Comparison of ENCODE assay signal across 9 cellular contexts in the genomic region with DNA sequence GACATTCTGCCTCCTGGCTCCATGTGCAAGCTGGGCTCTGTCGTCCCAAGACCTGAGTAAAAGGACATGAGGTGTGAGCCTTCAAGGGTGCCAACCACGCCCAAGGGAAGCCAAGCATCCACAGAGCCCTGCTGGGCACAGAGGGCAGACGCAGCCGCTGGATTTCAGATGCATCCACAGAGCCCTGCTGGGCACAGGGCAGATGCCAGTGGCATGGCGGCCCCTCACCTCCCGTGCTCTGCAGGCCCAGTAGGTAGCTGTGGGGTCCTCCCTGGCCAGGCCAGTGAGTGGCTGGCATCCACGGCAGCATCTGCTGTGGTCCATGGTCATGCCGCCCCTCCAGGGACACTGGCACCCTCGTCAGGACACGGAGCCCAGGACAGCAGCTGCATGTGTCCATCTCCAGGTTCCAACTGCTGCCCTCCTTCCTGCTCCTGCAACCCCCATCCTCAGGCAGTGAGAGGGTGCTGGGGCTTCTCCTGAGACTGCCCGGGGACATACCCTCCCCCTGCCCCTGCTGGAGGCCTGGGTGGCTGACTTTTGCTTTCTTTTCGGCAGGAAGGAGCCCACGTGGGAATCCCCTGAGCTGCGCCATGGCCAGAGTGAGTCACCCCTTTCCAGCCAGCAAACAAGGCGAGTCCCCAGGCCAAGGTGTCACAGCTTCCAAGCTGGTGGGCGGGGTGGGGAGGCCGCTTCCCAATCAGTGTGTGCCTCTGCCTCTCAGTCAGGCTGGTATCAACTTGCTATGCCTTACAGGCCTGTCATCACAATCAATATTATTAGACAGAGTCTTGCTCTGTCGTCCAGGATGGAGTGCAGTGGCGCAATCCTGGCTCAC. TPM values are rescaled to one million over a fixed set of nuclear protein-coding genes. Genes with fewer than 3 reads are reported as not detected.
DNase-seq lines count a peak whose midpoint lies in the region; ATAC-seq, FAIRE-seq and TF ChIP-seq lines count a peak whose summit lies in the region.
"Had no signal": no experiment of that assay in that cellular context is flagged by ENCODE, and none has a peak within 500 bp of the region (broad histone marks: within the 10 kb centered on the region; RNA-seq: fewer than 3 reads in every experiment).

No MANE protein-coding gene starts in this region.

- TF ChIP-seq EP300 in transverse colon (IDR thresholded peaks at IDR 0.05; ENCODE audit: low read depth) = no peak

- H3K9me3 Mint-ChIP-seq in activated CD4-positive, alpha-beta T cell treated with anti-CD3 and anti-CD28 coated beads for 36 hours (ENCODE audit: low read depth) = no peaks in the 10 kb centered on the region
- H3K9me3 Mint-ChIP-seq in natural killer cell = no peaks in the 10 kb centered on the region
- no peaks in the 10 kb centered on the region for H3K9me3 Mint-ChIP-seq in chondrocyte (ENCODE audit: low read depth)

- peak; percentile 69 for ATAC-seq in activated CD4-positive, alpha-beta T cell treated with anti-CD3 and anti-CD28 coated beads for 36 hours
- ATAC-seq in natural killer cell (peak; percentile 57 to 74 (median 60)), HG03457 (IDR thresholded peaks at IDR 0.05; ENCODE audit: unreplicated experiment) (no peak)

- peak; percentile 95 for FAIRE-seq in GM12892 (lab: Jason Lieb, UNC)
- FAIRE-seq: colon had no signal

- peak overlapping the region; percentile 55 to 65 (median 62) for H3K27ac ChIP-seq in transverse colon

- peak overlapping the region; percentile 91 for H3K27ac Mint-ChIP-seq in activated CD4-positive, alpha-beta T cell treated with anti-CD3 and anti-CD28 coated beads for 36 hours
- H3K27ac Mint-ChIP-seq in natural killer cell (peak overlapping the region; percentile 89 to 93), chondrocyte (ENCODE audit: unreplicated experiment) (no peak overlapping the region)

- H3K36me3 Mint-ChIP-seq in activated CD4-positive, alpha-beta T cell treated with anti-CD3 and anti-CD28 coated beads for 36 hours (ENCODE audit: low read depth) = peaks cover 9% of the 10 kb centered on the region
- H3K36me3 Mint-ChIP-seq in natural killer cell (no peaks in the 10 kb centered on the region), chondrocyte (ENCODE audit: low read depth) (no peaks in the 10 kb centered on the region)

- CTCF ChIA-PET in activated CD4-positive, alpha-beta T cell treated with anti-CD3 and anti-CD28 coated beads for 36 hours (lab: Charles Lee) = interaction anchor here (0.7 to 1.9 kb wide), 6 partner anchors 40 to 153 kb away, joined by 3 to 10 read pairs (median 3); a partner anchor contains a TSS

- H3K27me3 ChIP-seq in transverse colon = no peaks in the 10 kb centered on the region

- POLR2A ChIA-PET in activated CD4-positive, alpha-beta T cell treated with anti-CD3 and anti-CD28 coated beads for 36 hours (lab: Charles Lee) = interaction anchor here (0.6 kb wide), 1 partner anchor 581 kb away, joined by 3 read pairs; no protein-coding TSS in a partner anchor

- peak; percentile 52; the same call in 1 of the 2 replicates for TF ChIP-seq POLR2A in GM12892 (IDR thresholded peaks at IDR 0.05; ENCODE audit: low read depth, low read length)
- no peak for TF ChIP-seq POLR2A in transverse colon (IDR thresholded peaks at IDR 0.05)

- no peaks in the 10 kb centered on the region for H3K36me3 ChIP-seq in transverse colon

- peak overlapping the region in 1 of 4 donors; percentile 30 for H3K4me3 ChIP-seq in transverse colon

- H3K4me1 Mint-ChIP-seq in activated CD4-positive, alpha-beta T cell treated with anti-CD3 and anti-CD28 coated beads for 36 hours = peaks cover 46% of the 10 kb centered on the region
- H3K4me1 Mint-ChIP-seq in natural killer cell (peaks cover 12 to 31% of the 10 kb centered on the region in 2 donors), chondrocyte (ENCODE audit: low read depth) (peaks cover 24% of the 10 kb centered on the region)

- H3K4me1 ChIP-seq in transverse colon = peaks cover 0 to 32% (median 24%) of the 10 kb centered on the region in 4 donors

- no peaks in the 10 kb centered on the region for H3K27me3 Mint-ChIP-seq in activated CD4-positive, alpha-beta T cell treated with anti-CD3 and anti-CD28 coated beads for 36 hours
- H3K27me3 Mint-ChIP-seq in natural killer cell (ENCODE audit: low read depth in 2 of 2) (no peaks in the 10 kb centered on the region), chondrocyte (ENCODE audit: low read depth) (no peaks in the 10 kb centered on the region)

- in situ Hi-C loops in transverse colon (cut with MboI; ENCODE audit: low pct_ligation_motif_present in 1 of 4, low pct_unique_long_range_greater_than_20kb in 1 of 4, low sequenced_read_pairs in 3 of 4) = no loop called here

- TF ChIP-seq CTCF in natural killer cell (IDR thresholded peaks at IDR 0.05) = no peak
- peak in 1 of 5 experiments; percentile 41 for TF ChIP-seq CTCF in transverse colon (IDR thresholded peaks at IDR 0.05)
- TF ChIP-seq CTCF in chondrocyte (IDR thresholded peaks at IDR 0.05) = no peak

- H3K4me3 Mint-ChIP-seq in activated CD4-positive, alpha-beta T cell treated with anti-CD3 and anti-CD28 coated beads for 36 hours = peak overlapping the region; percentile 68
- H3K4me3 Mint-ChIP-seq in natural killer cell = peak overlapping the region; percentile 81
- H3K4me3 Mint-ChIP-seq in chondrocyte (ENCODE audit: unreplicated experiment) = no peak overlapping the region

- intact Hi-C loops in activated CD4-positive, alpha-beta T cell treated with anti-CD3 and anti-CD28 coated beads for 36 hours (cut with DNase I, micrococcal nuclease) = loop anchor here (1.0 to 10.0 kb wide), 9 partner anchors 16 to 958 kb away; a partner anchor contains a TSS
- intact Hi-C loops in natural killer cell (cut with micrococcal nuclease) (loop anchor here (1.0 kb wide), 2 partner anchors 16 to 110 kb away; a partner anchor contains a TSS), transverse colon (cut with DNase I; ENCODE audit: low total_unique reads) (no loop called here)

- DNase-seq in GM12892 (ENCODE audit: insufficient read length) (peak; percentile 85), HuH-7 (ENCODE audit: low spot score) (peak; percentile 67), dermis blood vessel endothelial cell (peak; percentile 83), natural killer cell (peak; percentile 86), transverse colon (peak; percentile 72), chondrocyte (ENCODE audit: low spot score) (no peak)
- peak; percentile 97 for DNase-seq in activated CD4-positive, alpha-beta T cell treated with anti-CD3 and anti-CD28 coated beads for 36 hours

- H3K9me3 ChIP-seq in transverse colon = no peaks in the 10 kb centered on the region

- WGBS in transverse colon (ENCODE audit: low coverage in 1 of 2), 2 donors = 36 to 40% methylated on average over 1 to 19 of the region's 19 CpGs

RNA-seq across cellular contexts. Expression of a gene that starts 4.0 kb away (rescaled TPM):
- polyA plus RNA-seq in GM12892 (2012; ENCODE audit: missing spikeins) = 14.3 TPM
- total RNA-seq in activated CD4-positive, alpha-beta T cell treated with anti-CD3 and anti-CD28 coated beads for 36 hours = 10 to 100 TPM; 37.4 to 46.2 TPM
- 20.6 and 24.2 TPM in 2 replicates for total RNA-seq in dermis blood vessel endothelial cell
- total RNA-seq in natural killer cell = 10 to 100 TPM; 17.4 to 35.5 (median 25.0) TPM
- 10 to 100 TPM; 12.5 to 60.6 (median 13.8) TPM for total RNA-seq in transverse colon
- 9.6 to 12.4 TPM (median 10.4 TPM) in 3 replicates for total RNA-seq in chondrocyte

RNA-seq across cellular contexts. Expression of a gene that starts 16.2 kb away (rescaled TPM):
- polyA plus RNA-seq in GM12892 (2012; ENCODE audit: missing spikeins) = 382 TPM
- total RNA-seq in activated CD4-positive, alpha-beta T cell treated with anti-CD3 and anti-CD28 coated beads for 36 hours = 100 to 1,000 TPM; 282 to 320 TPM
- total RNA-seq in dermis blood vessel endothelial cell (309 and 438 TPM in 2 replicates), natural killer cell (100 to 1,000 TPM; 208 to 255 (median 227) TPM), transverse colon (100 to 1,000 TPM; 353 to 618 (median 555) TPM), chondrocyte (296 to 328 TPM (median 320 TPM) in 3 replicates)

RNA-seq across cellular contexts. Expression of a gene that starts 30.2 kb away (rescaled TPM):
- polyA plus RNA-seq in GM12892 (2012; ENCODE audit: missing spikeins) = 2.3 TPM
- total RNA-seq in activated CD4-positive, alpha-beta T cell treated with anti-CD3 and anti-CD28 coated beads for 36 hours = 10 to 100 TPM; 16.6 to 17.5 TPM
- total RNA-seq in dermis blood vessel endothelial cell (2.0 and 5.1 TPM in 2 replicates), natural killer cell (1 to 10 TPM; 4.6 to 6.5 (median 5.8) TPM), transverse colon (10 to 100 TPM; 11.4 to 52.5 (median 23.2) TPM), chondrocyte (7.7 to 9.2 TPM (median 7.7 TPM) in 3 replicates)

RNA-seq across cellular contexts. Expression of a gene that starts 33.1 kb away (rescaled TPM):
- 113 TPM for polyA plus RNA-seq in GM12892 (2012; ENCODE audit: missing spikeins)
- total RNA-seq in activated CD4-positive, alpha-beta T cell treated with anti-CD3 and anti-CD28 coated beads for 36 hours = 10 to 100 TPM; 94.5 to 98.9 TPM
- total RNA-seq in dermis blood vessel endothelial cell = 99.0 and 104 TPM in 2 replicates
- total RNA-seq in natural killer cell = 10 to 100 TPM; 63.5 to 69.8 (median 67.7) TPM
- 100 to 1,000 TPM in 2 of 4 donors, 10 to 100 TPM in 2; 69.7 to 134 (median 107) TPM for total RNA-seq in transverse colon
- total RNA-seq in chondrocyte = 165 to 193 TPM (median 192 TPM) in 3 replicates

RNA-seq across cellular contexts. Expression of a gene that starts 40.0 kb away (rescaled TPM):
- 0.87 TPM for polyA plus RNA-seq in GM12892 (2012; ENCODE audit: missing spikeins)
- total RNA-seq in activated CD4-positive, alpha-beta T cell treated with anti-CD3 and anti-CD28 coated beads for 36 hours = 1 to 10 TPM; 4.3 to 4.8 TPM
- total RNA-seq in dermis blood vessel endothelial cell (1.0 TPM in 2 replicates), natural killer cell (10 to 100 TPM; 26.6 to 35.6 (median 31.5) TPM), transverse colon (10 to 100 TPM in 3 of 4 donors, 1 to 10 TPM in 1; 9.8 to 26.5 (median 17.0) TPM), chondrocyte (6.3 to 7.5 TPM (median 7.4 TPM) in 3 replicates)
